15 cellular contexts compared by ENCODE assay signal in the genomic region with DNA sequence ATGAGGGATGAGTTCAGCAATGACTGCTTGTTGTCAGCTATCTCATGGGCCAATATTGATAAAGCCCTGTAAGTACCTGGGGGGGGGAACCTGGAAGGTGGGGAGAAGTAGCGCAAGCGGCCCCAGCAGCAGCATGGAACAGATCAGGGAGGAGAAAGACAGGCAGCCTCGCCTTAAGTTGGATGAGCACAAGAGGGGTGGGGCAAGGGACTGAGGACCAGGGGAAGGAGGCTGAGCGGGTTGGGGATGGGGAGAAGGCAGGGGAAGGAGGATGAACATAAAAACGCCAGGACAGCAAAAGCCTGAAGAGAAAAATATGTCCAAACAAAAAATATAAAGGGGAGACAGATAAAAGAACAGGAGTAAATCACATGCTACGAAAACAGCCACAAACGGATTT.
A peak's percentile ranks its signal among the peaks of the same experiment; 100 is the strongest.
DNase-seq lines count a peak whose midpoint lies in the region; ATAC-seq and TF ChIP-seq lines count a peak whose summit lies in the region.
"Had no signal": no experiment of that assay in that cellular context is flagged by ENCODE, and none has a peak within 500 bp of the region (broad histone marks: within the 10 kb centered on the region; RNA-seq: fewer than 3 reads in every experiment).

No MANE protein-coding gene starts in this region.

- no peaks in the 10 kb centered on the region for H3K36me3 Mint-ChIP-seq in nephron (ENCODE audit: low read depth)

- ATAC-seq in GM19467 (IDR thresholded peaks at IDR 0.05; ENCODE audit: unreplicated experiment), result no peak

- H3K27ac ChIP-seq in coronary artery (peak overlapping the region; percentile 6 to 58), testis (peak overlapping the region; percentile 4 to 65)

- H3K4me3 Mint-ChIP-seq in nephron, result peak overlapping the region; percentile 7 to 63 (median 11)
- H3K4me3 Mint-ChIP-seq: IgD-negative memory B cell had no signal

- TF ChIP-seq POLR2A in testis (IDR thresholded peaks at IDR 0.05), result no peak

- WGBS in testis, 2 donors, result 53 to 66% methylated on average over 7 of the region's 7 CpGs

- H3K4me3 ChIP-seq in coronary artery, result no peak overlapping the region
- no peak overlapping the region for H3K4me3 ChIP-seq in testis

- H3K27me3 ChIP-seq in testis, result no peaks in the 10 kb centered on the region
- H3K27me3 ChIP-seq: brain microvascular endothelial cell had no signal

- H3K27me3 Mint-ChIP-seq in nephron (ENCODE audit: low read depth), result peaks cover 2% of the 10 kb centered on the region
- H3K27me3 Mint-ChIP-seq: IgD-negative memory B cell had no signal

- no peaks in the 10 kb centered on the region for H3K9me3 Mint-ChIP-seq in nephron
- H3K9me3 Mint-ChIP-seq: IgD-negative memory B cell had no signal

- peak overlapping the region; percentile 99 to 100 (median 99) for H3K27ac Mint-ChIP-seq in nephron
- H3K27ac Mint-ChIP-seq: IgD-negative memory B cell had no signal

- peaks cover 69% of the 10 kb centered on the region for H3K4me1 Mint-ChIP-seq in nephron

- DNase-seq in NCI-H69 (lab: John Stamatoyannopoulos, UW) (peak; percentile 1), coronary artery (ENCODE audit: low spot score) (no peak), testis (no peak), NCI-H2171 treated with DMSO at 0.1 percent for 48 hours (lab: John Stamatoyannopoulos, UW) (no peak), NCI-H1048 (lab: John Stamatoyannopoulos, UW) (no peak), ecto neural progenitor cell (ENCODE audit: low spot score) (no peak)
- DNase-seq: activated gamma-delta T cell treated with Interleukin-2 at 50 U/mL for 16 hours; brain microvascular endothelial cell; effector memory CD4-positive, alpha-beta T cell; MV-4-11; stimulated activated naive CD4-positive, alpha-beta T cell; T-helper 1 cell had no signal

- intact Hi-C loops in testis (cut with DNase I; ENCODE audit: low total_unique reads), result no loop called here

- no peaks in the 10 kb centered on the region for H3K36me3 ChIP-seq in testis (ENCODE audit: low read depth, missing control alignments)
- H3K36me3 ChIP-seq: brain microvascular endothelial cell had no signal

- no peaks in the 10 kb centered on the region for H3K9me3 ChIP-seq in testis

- no peak for TF ChIP-seq CTCF in coronary artery (IDR thresholded peaks at IDR 0.05)
- TF ChIP-seq CTCF in nephron (IDR thresholded peaks at IDR 0.05; ENCODE audit: unreplicated experiment in 3 of 3), result no peak
- no peak for TF ChIP-seq CTCF in testis (IDR thresholded peaks at IDR 0.05)

- peaks cover 12% of the 10 kb centered on the region for H3K4me1 ChIP-seq in testis
